ENCODE assay signal across 19 cellular contexts in genomic region chr6:37371158-37372083, GRCh38.
A peak's percentile ranks its signal among the peaks of the same experiment; 100 is the strongest.
DNase-seq lines count a peak whose midpoint lies in the region; ATAC-seq lines count a peak whose summit lies in the region.
"Had no signal": no experiment of that assay in that cellular context is flagged by ENCODE, and none has a peak within 500 bp of the region (broad histone marks: within the 10 kb centered on the region; RNA-seq: fewer than 3 reads in every experiment).

No MANE protein-coding gene starts in this region.

- H3K4me3 Mint-ChIP-seq in stimulated activated effector memory CD8-positive, alpha-beta T cell treated with anti-CD3 and anti-CD28 coated beads, Interleukin-12 subunit alpha, Interleukin-12 subunit beta, amount 100 ng/mL, for 72 hours, result no peak overlapping the region
- H3K4me3 Mint-ChIP-seq: activated naive CD8-positive, alpha-beta T cell treated with anti-CD3 and anti-CD28 coated beads, Interleukin-2, amount 50 U/mL, for 24 hours; B cell; IgD-negative memory B cell; neural crest cell had no signal

- H3K9me3 Mint-ChIP-seq in stimulated activated effector memory CD8-positive, alpha-beta T cell treated with anti-CD3 and anti-CD28 coated beads, Interleukin-12 subunit alpha, Interleukin-12 subunit beta, amount 100 ng/mL, for 72 hours, result no peaks in the 10 kb centered on the region
- H3K9me3 Mint-ChIP-seq: activated naive CD8-positive, alpha-beta T cell treated with anti-CD3 and anti-CD28 coated beads, Interleukin-2, amount 50 U/mL, for 24 hours; IgD-negative memory B cell; neural crest cell had no signal

- DNase-seq in NCI-H2107 treated with DMSO at 0.1 percent for 48 hours (lab: John Stamatoyannopoulos, UW; ENCODE audit: unreplicated experiment) (peak; percentile 84), NCI-H2107 (lab: John Stamatoyannopoulos, UW) (no peak), NCI-H2171 treated with DMSO at 0.1 percent for 48 hours (lab: John Stamatoyannopoulos, UW) (peak; percentile 90), cerebellar cortex (ENCODE audit: low spot score) (peak; percentile 41), GM19238 (ENCODE audit: insufficient read length, low spot score) (no peak), SW480 (ENCODE audit: low spot score) (no peak)
- DNase-seq in stimulated activated effector memory CD8-positive, alpha-beta T cell treated with anti-CD3 and anti-CD28 coated beads, Interleukin-12 subunit alpha, Interleukin-12 subunit beta, amount 100 ng/mL, for 72 hours (ENCODE audit: low spot score in 2 of 2), result no peak
- DNase-seq: 8988T; activated CD4-positive, alpha-beta T cell treated with anti-CD3 and anti-CD28 coated beads for 1 hour; activated naive CD8-positive, alpha-beta T cell treated with anti-CD3 and anti-CD28 coated beads, Interleukin-2, amount 50 U/mL, for 24 hours; Calu3; MV-4-11; stimulated activated CD4-positive, alpha-beta T cell treated with anti-CD3 and anti-CD28 coated beads, Interleukin-2, amount 100 ng/mL, for 24 hours; stimulated activated naive CD8-positive, alpha-beta T cell treated with anti-CD3 and anti-CD28 coated beads, Interleukin-15, Interleukin-2, amounts not matched to agents 100 U/mL and 50 U/mL, for 24 hours had no signal

- H3K4me1 Mint-ChIP-seq in stimulated activated effector memory CD8-positive, alpha-beta T cell treated with anti-CD3 and anti-CD28 coated beads, Interleukin-12 subunit alpha, Interleukin-12 subunit beta, amount 100 ng/mL, for 72 hours, result peaks cover 20% of the 10 kb centered on the region

- ATAC-seq in stimulated activated effector memory CD8-positive, alpha-beta T cell treated with anti-CD3 and anti-CD28 coated beads, Interleukin-12 subunit alpha, Interleukin-12 subunit beta, amount 100 ng/mL, for 72 hours, result no peak
- no peak for ATAC-seq in GM19035 (IDR thresholded peaks at IDR 0.05; ENCODE audit: unreplicated experiment)
- ATAC-seq: activated naive CD8-positive, alpha-beta T cell treated with anti-CD3 and anti-CD28 coated beads, Interleukin-2, amount 50 U/mL, for 24 hours; Panc1; stimulated activated naive CD8-positive, alpha-beta T cell treated with anti-CD3 and anti-CD28 coated beads, Interleukin-15, Interleukin-2, amounts not matched to agents 100 U/mL and 50 U/mL, for 24 hours had no signal

- peak overlapping the region; percentile 30 for H3K27ac Mint-ChIP-seq in stimulated activated effector memory CD8-positive, alpha-beta T cell treated with anti-CD3 and anti-CD28 coated beads, Interleukin-12 subunit alpha, Interleukin-12 subunit beta, amount 100 ng/mL, for 72 hours
- H3K27ac Mint-ChIP-seq: activated naive CD8-positive, alpha-beta T cell treated with anti-CD3 and anti-CD28 coated beads, Interleukin-2, amount 50 U/mL, for 24 hours; B cell had no signal

- peaks cover 75% of the 10 kb centered on the region for H3K36me3 Mint-ChIP-seq in stimulated activated effector memory CD8-positive, alpha-beta T cell treated with anti-CD3 and anti-CD28 coated beads, Interleukin-12 subunit alpha, Interleukin-12 subunit beta, amount 100 ng/mL, for 72 hours

Comparison
In these comparisons a context has a peak if more than half of its experiments do, and no peak if none do; other contexts are left out.
1. DNase-seq: peak in NCI-H2107 treated with DMSO at 0.1 percent for 48 hours (single experiment), NCI-H2171 treated with DMSO at 0.1 percent for 48 hours (single experiment) and cerebellar cortex (single experiment); none in NCI-H2107 (single experiment), stimulated activated effector memory CD8-positive, alpha-beta T cell treated with anti-CD3 and anti-CD28 coated beads, Interleukin-12 subunit alpha, Interleukin-12 subunit beta, amount 100 ng/mL, for 72 hours (0 of 2), GM19238 (single experiment) and SW480 (single experiment).